In the genomic region with DNA sequence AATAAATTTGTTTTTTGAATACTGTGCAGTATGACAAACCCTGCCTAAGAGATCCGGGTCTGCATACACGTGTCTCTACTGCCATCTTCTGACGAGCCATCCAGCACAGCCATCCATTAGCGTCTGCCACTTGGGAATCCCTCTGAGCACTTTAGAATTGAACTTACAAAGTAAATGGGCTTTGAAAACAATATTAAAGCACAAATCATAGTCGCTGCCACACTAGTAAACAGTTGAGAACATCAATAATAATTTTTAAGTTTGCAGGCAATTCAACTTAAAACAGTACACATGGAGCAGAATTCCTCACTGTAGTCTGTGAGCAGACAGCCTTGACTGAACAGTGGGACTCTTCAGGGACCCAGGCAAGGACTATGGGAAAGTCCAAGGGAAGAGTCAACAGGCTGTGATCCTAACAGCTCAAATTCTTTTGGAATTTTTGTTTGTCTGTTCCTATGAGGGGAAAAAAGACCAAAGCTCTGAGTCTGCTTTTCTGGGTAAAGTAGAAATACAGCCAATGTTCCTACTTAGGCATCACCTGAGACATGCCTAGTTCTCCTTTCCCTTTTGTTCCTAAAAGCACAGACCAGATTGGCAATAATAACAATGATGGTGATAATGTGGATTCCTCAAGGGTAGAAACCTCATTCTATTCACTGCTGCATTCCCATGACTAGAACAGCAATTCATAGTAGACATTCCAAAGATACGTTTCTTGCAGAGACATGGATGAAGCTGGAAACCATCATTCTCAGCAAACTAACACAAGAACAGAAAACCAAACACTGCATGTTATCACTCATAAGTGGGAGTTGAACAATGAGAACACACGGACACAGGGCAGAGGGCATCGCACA, we compare ENCODE assay signal across 8 cellular contexts.
DNase-seq lines count a peak whose midpoint lies in the region; ATAC-seq lines count a peak whose summit lies in the region.

No MANE protein-coding gene starts in this region.

- peak; percentile 44 for DNase-seq in DMS153 treated with DMSO at 0.1 percent for 48 hours (lab: John Stamatoyannopoulos, UW; ENCODE audit: unreplicated experiment)
- peak; percentile 82 for DNase-seq in NCI-H82 (lab: John Stamatoyannopoulos, UW)
- peak; percentile 17 for DNase-seq in activated CD8-positive, alpha-beta memory T cell treated with anti-CD3 and anti-CD28 coated beads, Interleukin-2, amount 50 U/mL, for 24 hours (ENCODE audit: extremely low read depth)
- peak; percentile 6 to 72 (median 50) for DNase-seq in naive thymus-derived CD8-positive, alpha-beta T cell
- peak; percentile 87 for DNase-seq in superior temporal gyrus (ENCODE audit: extremely low spot score)

- no peak overlapping the region for H3K4me3 Mint-ChIP-seq in naive thymus-derived CD8-positive, alpha-beta T cell

- H3K27ac Mint-ChIP-seq in naive thymus-derived CD8-positive, alpha-beta T cell = peak overlapping the region in 3 of 10 donors; percentile 7 to 81 (median 23)

- H3K36me3 Mint-ChIP-seq in naive thymus-derived CD8-positive, alpha-beta T cell = no peaks in the 10 kb centered on the region

- H3K27me3 Mint-ChIP-seq in naive thymus-derived CD8-positive, alpha-beta T cell = peaks cover 0 to 24% (median 4%) of the 10 kb centered on the region in 5 donors

- peak; percentile 68 for ATAC-seq in GM21360 (IDR thresholded peaks at IDR 0.05; ENCODE audit: unreplicated experiment)
- ATAC-seq in HG03565 (IDR thresholded peaks at IDR 0.05; ENCODE audit: unreplicated experiment) = peak; percentile 50
- ATAC-seq in esophagus mucosa = peak; percentile 91
- ATAC-seq in naive thymus-derived CD8-positive, alpha-beta T cell = peak; percentile 63 to 75

- H3K9me3 Mint-ChIP-seq in naive thymus-derived CD8-positive, alpha-beta T cell = no peaks in the 10 kb centered on the region

- POLR2A ChIA-PET in naive thymus-derived CD8-positive, alpha-beta T cell (lab: Charles Lee) = no interaction called here

- peaks cover 0 to 2% (median 0%) of the 10 kb centered on the region in 4 donors for H3K4me1 Mint-ChIP-seq in naive thymus-derived CD8-positive, alpha-beta T cell

Comparison
In these comparisons a context has a peak if more than half of its experiments do, and no peak if none do; other contexts are left out.
1. Peak in every context shown above with its lines: DNase-seq and ATAC-seq.
2. DNase-seq: peak in every context shown above with its lines; median percentile 87 in superior temporal gyrus; 82 in NCI-H82; 50 in naive thymus-derived CD8-positive, alpha-beta T cell; 44 in DMS153 treated with DMSO at 0.1 percent for 48 hours; 17 in activated CD8-positive, alpha-beta memory T cell treated with anti-CD3 and anti-CD28 coated beads, Interleukin-2, amount 50 U/mL, for 24 hours.